ENCODE assay signal across 18 cellular contexts in genomic region chr12:15525414-15525813, GRCh38.
"Had no signal": no experiment of that assay in that cellular context is flagged by ENCODE, and none has a peak within 500 bp of the region (broad histone marks: within the 10 kb centered on the region; RNA-seq: fewer than 3 reads in every experiment).

No MANE protein-coding gene starts in this region.

- H3K9me3 ChIP-seq: body of pancreas, colonic mucosa, tibial artery had no signal

- H3K27ac ChIP-seq: body of pancreas, colonic mucosa, lower lobe of right lung, right atrium auricular region, tibial artery had no signal

- H3K4me3 Mint-ChIP-seq: activated CD4-positive, alpha-beta T cell treated with anti-CD3 and anti-CD28 coated beads, Interleukin-2, amount 10 ng/mL, durations not matched to agents 24 days and 14 days; activated CD8-positive, alpha-beta T cell treated with anti-CD3 and anti-CD28 coated beads for 36 hours; activated naive CD4-positive, alpha-beta T cell treated with anti-CD3 and anti-CD28 coated beads for 36 hours; activated T-cell treated with anti-CD3 and anti-CD28 coated beads, Interleukin-2, amount 50 U/mL, for 4 hours; nephron progenitor cell had no signal

- DNase-seq: activated CD4-positive, alpha-beta T cell treated with anti-CD3 and anti-CD28 coated beads, Interleukin-2, amount 10 ng/mL, durations not matched to agents 24 days and 14 days; activated CD8-positive, alpha-beta T cell treated with anti-CD3 and anti-CD28 coated beads for 36 hours; activated naive CD4-positive, alpha-beta T cell treated with anti-CD3 and anti-CD28 coated beads for 36 hours; activated T-cell treated with anti-CD3 and anti-CD28 coated beads, Interleukin-2, amount 50 U/mL, for 4 hours; body of pancreas; central memory CD4-positive, alpha-beta T cell; colonic mucosa; hippocampal formation; islet precursor cell; lower lobe of right lung; nephron progenitor cell; stimulated activated CD4-positive, alpha-beta T cell treated with anti-CD3 and anti-CD28 coated beads, Interleukin-12 subunit alpha, Interleukin-12 subunit beta, amount 100 ng/mL, for 4 hours; stimulated activated CD4-positive, alpha-beta T cell treated with anti-CD3 and anti-CD28 coated beads, Interleukin-1b, Interleukin-23, amount 100 ng/mL, for 48 hours; stimulated activated naive CD4-positive, alpha-beta T cell treated with Interleukin-2 at 50 U/mL for 16 hours; T1000; tibial artery had no signal

- H3K27me3 ChIP-seq: body of pancreas, colonic mucosa, right atrium auricular region, tibial artery had no signal

- H3K27ac Mint-ChIP-seq: activated CD4-positive, alpha-beta T cell treated with anti-CD3 and anti-CD28 coated beads, Interleukin-2, amount 10 ng/mL, durations not matched to agents 24 days and 14 days; activated CD8-positive, alpha-beta T cell treated with anti-CD3 and anti-CD28 coated beads for 36 hours; activated naive CD4-positive, alpha-beta T cell treated with anti-CD3 and anti-CD28 coated beads for 36 hours; nephron progenitor cell; progenitor cell of endocrine pancreas had no signal

- H3K4me1 ChIP-seq: body of pancreas, colonic mucosa, lower lobe of right lung, right atrium auricular region had no signal

- H3K9me3 Mint-ChIP-seq: activated CD4-positive, alpha-beta T cell treated with anti-CD3 and anti-CD28 coated beads, Interleukin-2, amount 10 ng/mL, durations not matched to agents 24 days and 14 days had no signal

- H3K4me3 ChIP-seq: body of pancreas, colonic mucosa, lower lobe of right lung, right atrium auricular region, tibial artery had no signal

- H3K36me3 ChIP-seq: colonic mucosa, lower lobe of right lung, right atrium auricular region, tibial artery had no signal
